23 cellular contexts compared by ENCODE assay signal in genomic region chr5:33981408-33982171, GRCh38. TPM values are rescaled to one million over a fixed set of nuclear protein-coding genes. Genes with fewer than 3 reads are reported as not detected.
DNase-seq lines count a peak whose midpoint lies in the region; ATAC-seq and TF ChIP-seq lines count a peak whose summit lies in the region.
"Had no signal": no experiment of that assay in that cellular context is flagged by ENCODE, and none has a peak within 500 bp of the region (broad histone marks: within the 10 kb centered on the region; RNA-seq: fewer than 3 reads in every experiment).

No MANE protein-coding gene starts in this region.

- no peaks in the 10 kb centered on the region for H3K36me3 Mint-ChIP-seq in MCF 10A (ENCODE audit: insufficient read depth, unreplicated experiment)
- H3K36me3 Mint-ChIP-seq: CD4-positive, CD25-positive, alpha-beta regulatory T cell; WTC11 had no signal

- in situ Hi-C loops in mammary epithelial cell (cut with MboI; ENCODE audit: low sequenced_read_pairs in 2 of 2) (no loop called here), gastrocnemius medialis (cut with MboI; ENCODE audit: low sequenced_read_pairs in 4 of 4) (loop anchor here in 2 of 4 donors (25.0 kb wide), 1 partner anchor 481 kb away; no protein-coding TSS in a partner anchor)

- POLR2A ChIA-PET in MCF 10A (lab: Yijun Ruan, JAX), result interaction anchor here (0.9 to 2.0 kb wide), 2 partner anchors 10 to 26 kb away, joined by 3 to 5 read pairs; partner anchors contain the start of gene AMACR

- intact Hi-C loops in MCF 10A (cut with micrococcal nuclease), result no loop called here
- intact Hi-C loops in mammary epithelial cell (cut with micrococcal nuclease), result no loop called here
- intact Hi-C loops in gastrocnemius medialis (cut with DNase I; ENCODE audit: low total_unique reads), result no loop called here
- intact Hi-C loops in aorta (cut with DNase I), result no loop called here

- no peak overlapping the region for H3K9ac ChIP-seq in mammary epithelial cell (ENCODE audit: insufficient read depth, low read length)
- H3K9ac ChIP-seq in adipocyte (ENCODE audit: low read length), result no peak overlapping the region

- H3K27me3 ChIP-seq in mammary epithelial cell (ENCODE audit: insufficient read depth, low read length) (no peaks in the 10 kb centered on the region), adipocyte (replicated peaks; ENCODE audit: control insufficient read depth, insufficient read depth, low read length) (no peaks in the 10 kb centered on the region), gastrocnemius medialis (no peaks in the 10 kb centered on the region), aorta (ENCODE audit: control insufficient read depth in 1 of 2, insufficient read depth in 2 of 2, low read length in 1 of 2) (no peaks in the 10 kb centered on the region)
- H3K27me3 ChIP-seq: cardiac muscle cell, esophagus muscularis mucosa had no signal

- no peak overlapping the region for H3K27ac ChIP-seq in mammary epithelial cell (ENCODE audit: insufficient read depth, low read depth, low read length)
- H3K27ac ChIP-seq in gastrocnemius medialis, result no peak overlapping the region
- no peak overlapping the region for H3K27ac ChIP-seq in aorta (ENCODE audit: low read depth in 1 of 2, low read length in 2 of 2)
- H3K27ac ChIP-seq: cardiac muscle cell, esophagus muscularis mucosa, thoracic aorta had no signal

- TF ChIP-seq CTCF in MCF 10A (IDR thresholded peaks at IDR 0.05; ENCODE audit: unreplicated experiment) (no peak), mammary epithelial cell (conservative IDR thresholded peaks at IDR 0.05 in 1 of 2, IDR thresholded peaks at IDR 0.05 in 1 of 2; ENCODE audit: extremely low read depth in 1 of 2, insufficient read depth in 1 of 2, low read depth in 1 of 2, low read length in 2 of 2) (no peak), gastrocnemius medialis (IDR thresholded peaks at IDR 0.05 in 4 of 5, conservative IDR thresholded peaks at IDR 0.05 in 1 of 5) (no peak)

- no peaks in the 10 kb centered on the region for H3K79me2 ChIP-seq in mammary epithelial cell (ENCODE audit: insufficient read depth, low read length)

- no peaks in the 10 kb centered on the region for H4K20me1 ChIP-seq in mammary epithelial cell (ENCODE audit: insufficient read depth, low read length)

- BruUV-seq in MCF 10A (replicated peaks; lab: Mats Ljungman, UMichigan) (no TSS peak), mammary epithelial cell (replicated peaks; lab: Mats Ljungman, UMichigan) (no TSS peak)

- dilution Hi-C loops in mammary epithelial cell (cut with HindIII; ENCODE audit: low sequenced_read_pairs), result no loop called here

- no peak overlapping the region for H3K4me3 Mint-ChIP-seq in MCF 10A (ENCODE audit: unreplicated experiment)
- H3K4me3 Mint-ChIP-seq: activated naive CD8-positive, alpha-beta T cell treated with anti-CD3 and anti-CD28 coated beads, Interleukin-2, amount 10 ng/mL, durations not matched to agents 7 days and 5 days; activated T-cell treated with anti-CD3 and anti-CD28 coated beads, Interleukin-2, amount 50 U/mL, for 72 hours; CD4-positive, CD25-positive, alpha-beta regulatory T cell; WTC11 had no signal

- no peak overlapping the region for H3K4me2 ChIP-seq in mammary epithelial cell (ENCODE audit: insufficient read depth, low read depth, low read length)

- H3K36me3 ChIP-seq in mammary epithelial cell (ENCODE audit: insufficient read depth, low read length) (no peaks in the 10 kb centered on the region), adipocyte (ENCODE audit: control insufficient read depth, insufficient read depth, low read length, severe bottlenecking) (no peaks in the 10 kb centered on the region), gastrocnemius medialis (no peaks in the 10 kb centered on the region), aorta (ENCODE audit: control insufficient read depth in 1 of 2, insufficient read depth in 2 of 2, low read length in 1 of 2) (peaks cover 0 to 2% of the 10 kb centered on the region in 2 donors)
- H3K36me3 ChIP-seq: cardiac muscle cell, thoracic aorta had no signal

- H3K9me3 ChIP-seq in mammary epithelial cell (replicated peaks; ENCODE audit: insufficient read depth, low read length) (peaks cover 4% of the 10 kb centered on the region), adipocyte (ENCODE audit: control insufficient read depth, low read length) (no peaks in the 10 kb centered on the region), gastrocnemius medialis (no peaks in the 10 kb centered on the region), aorta (ENCODE audit: control insufficient read depth, low read length) (peaks cover 1% of the 10 kb centered on the region)
- H3K9me3 ChIP-seq: esophagus muscularis mucosa, thoracic aorta had no signal

- CTCF ChIA-PET in MCF 10A (lab: Yijun Ruan, JAX) (interaction anchor here (0.6 to 2.5 kb wide), 7 partner anchors 11 to 1895 kb away, joined by 3 to 9 read pairs (median 4); no protein-coding TSS in a partner anchor), mammary epithelial cell (lab: Charles Lee; ENCODE audit: low non-redundant PET) (no interaction called here)

- TF ChIP-seq POLR2A in gastrocnemius medialis (IDR thresholded peaks at IDR 0.05), result no peak

- peak; percentile 56 for DNase-seq in MCF 10A (ENCODE audit: unreplicated experiment)
- DNase-seq in mammary epithelial cell, result no peak
- DNase-seq in adipocyte (ENCODE audit: low read depth), result peak; percentile 66
- DNase-seq in foreskin melanocyte, result peak; percentile 97
- no peak for DNase-seq in gastrocnemius medialis
- no peak for DNase-seq in Ammon's horn (ENCODE audit: low spot score)
- no peak for DNase-seq in aorta
- DNase-seq: activated naive CD8-positive, alpha-beta T cell treated with anti-CD3 and anti-CD28 coated beads, Interleukin-2, amount 10 ng/mL, durations not matched to agents 7 days and 5 days; activated T-cell treated with anti-CD3 and anti-CD28 coated beads, Interleukin-2, amount 50 U/mL, for 72 hours; CD4-positive, CD25-positive, alpha-beta regulatory T cell; DMS53; hippocampal formation; kidney glomerular epithelial cell; NCI-H2081; NCI-H510A treated with DMSO at 0.1 percent for 48 hours; SHP77 treated with DMSO at 0.1 percent for 48 hours had no signal

- no peaks in the 10 kb centered on the region for H3K9me3 Mint-ChIP-seq in MCF 10A (ENCODE audit: unreplicated experiment)
- H3K9me3 Mint-ChIP-seq: activated naive CD8-positive, alpha-beta T cell treated with anti-CD3 and anti-CD28 coated beads, Interleukin-2, amount 10 ng/mL, durations not matched to agents 7 days and 5 days; activated T-cell treated with anti-CD3 and anti-CD28 coated beads, Interleukin-2, amount 50 U/mL, for 72 hours had no signal

- H3K27me3 Mint-ChIP-seq in MCF 10A (ENCODE audit: insufficient read depth, unreplicated experiment), result no peaks in the 10 kb centered on the region
- H3K27me3 Mint-ChIP-seq: activated naive CD8-positive, alpha-beta T cell treated with anti-CD3 and anti-CD28 coated beads, Interleukin-2, amount 10 ng/mL, durations not matched to agents 7 days and 5 days had no signal

- no peak overlapping the region for H3K27ac Mint-ChIP-seq in MCF 10A (ENCODE audit: low read depth, unreplicated experiment)
- H3K27ac Mint-ChIP-seq: activated naive CD8-positive, alpha-beta T cell treated with anti-CD3 and anti-CD28 coated beads, Interleukin-2, amount 10 ng/mL, durations not matched to agents 7 days and 5 days; activated T-cell treated with anti-CD3 and anti-CD28 coated beads, Interleukin-2, amount 50 U/mL, for 72 hours; WTC11 had no signal

- 72% methylated on average over 7 of the region's 8 CpGs for WGBS in mammary epithelial cell (ENCODE audit: low coverage, missing lambda C conversion rate)
- 81 to 82% methylated on average over 8 of the region's 8 CpGs for WGBS in aorta, 2 donors

- H3K4me1 ChIP-seq in mammary epithelial cell (ENCODE audit: insufficient read depth, low read length) (no peaks in the 10 kb centered on the region), adipocyte (ENCODE audit: control insufficient read depth, insufficient read depth, low read length) (peaks cover 3% of the 10 kb centered on the region), gastrocnemius medialis (no peaks in the 10 kb centered on the region), aorta (ENCODE audit: control insufficient read depth in 1 of 2, insufficient read depth in 2 of 2, low read length in 2 of 2) (no peaks in the 10 kb centered on the region)
- H3K4me1 ChIP-seq: esophagus muscularis mucosa had no signal

- H2AFZ ChIP-seq in mammary epithelial cell (ENCODE audit: low read depth, low read length), result no peak overlapping the region

- H3K4me3 ChIP-seq in mammary epithelial cell (replicated peaks in 1 of 3; ENCODE audit: insufficient read depth in 1 of 3, low read depth in 2 of 3, low read length in 3 of 3) (no peak overlapping the region), adipocyte (ENCODE audit: low read length) (no peak overlapping the region), gastrocnemius medialis (no peak overlapping the region), aorta (ENCODE audit: low read length in 2 of 2) (no peak overlapping the region)
- H3K4me3 ChIP-seq: cardiac muscle cell, esophagus muscularis mucosa, thoracic aorta had no signal

- H3K4me1 Mint-ChIP-seq in MCF 10A (ENCODE audit: insufficient read depth, unreplicated experiment), result no peaks in the 10 kb centered on the region
- H3K4me1 Mint-ChIP-seq: activated naive CD8-positive, alpha-beta T cell treated with anti-CD3 and anti-CD28 coated beads, Interleukin-2, amount 10 ng/mL, durations not matched to agents 7 days and 5 days; CD4-positive, CD25-positive, alpha-beta regulatory T cell had no signal

- ATAC-seq in gastrocnemius medialis (no peak), HG03565 (IDR thresholded peaks at IDR 0.05; ENCODE audit: unreplicated experiment) (no peak), aorta (ENCODE audit: low FRiP score) (no peak)
- ATAC-seq: activated T-cell treated with anti-CD3 and anti-CD28 coated beads, Interleukin-2, amount 50 U/mL, for 72 hours; WTC11 had no signal

RNA-seq across cellular contexts. Expression of gene SLC45A2, which starts 2.9 kb away (rescaled TPM):
- not detected in 2 replicates for total RNA-seq in MCF 10A (2022)
- total RNA-seq in mammary epithelial cell, result under 1 TPM; under 0.01 to 0.31 TPM
- polyA plus RNA-seq in mammary epithelial cell, result not detected
- not detected for polyA minus RNA-seq in mammary epithelial cell
- total RNA-seq in gastrocnemius medialis, result not detected
- total RNA-seq in aorta, result under 1 TPM; 0.36 to 0.54 TPM
- not detected for polyA plus RNA-seq in aorta
- total RNA-seq: activated T-cell treated with anti-CD3 and anti-CD28 coated beads, Interleukin-2, amount 50 U/mL, for 72 hours; cardiac muscle cell; CD4-positive, CD25-positive, alpha-beta regulatory T cell; thoracic aorta; WTC11 had no signal
- polyA plus RNA-seq: CD4-positive, CD25-positive, alpha-beta regulatory T cell had no signal

RNA-seq across cellular contexts. Expression of gene AMACR, which starts 26.3 kb away (rescaled TPM):
- 6.6 and 7.9 TPM in 2 replicates for total RNA-seq in MCF 10A (2022)
- total RNA-seq in mammary epithelial cell, result 10 to 100 TPM; 14.2 to 19.5 TPM
- polyA plus RNA-seq in mammary epithelial cell, result 9.3 TPM
- not detected for polyA minus RNA-seq in mammary epithelial cell
- total RNA-seq in gastrocnemius medialis, result 10 to 100 TPM in 1 of 4 donors, 1 to 10 TPM in 3; 2.5 to 15.3 (median 3.1) TPM
- total RNA-seq in aorta, result 10 to 100 TPM in 1 of 2 donors, 1 to 10 TPM in 1; 5.0 to 11.4 TPM
- polyA plus RNA-seq in aorta, result 1 to 10 TPM; 6.8 to 8.5 TPM

RNA-seq across cellular contexts. Expression of gene RXFP3, which starts 45.4 kb away (rescaled TPM):
- total RNA-seq in MCF 10A (2022) (not detected in 2 replicates), mammary epithelial cell (not detected), gastrocnemius medialis (not detected), aorta (not detected)
- polyA plus RNA-seq in mammary epithelial cell (not detected), aorta (not detected)
- not detected for polyA minus RNA-seq in mammary epithelial cell
- total RNA-seq: activated naive CD8-positive, alpha-beta T cell treated with anti-CD3 and anti-CD28 coated beads, Interleukin-2, amount 10 ng/mL, durations not matched to agents 7 days and 5 days; activated T-cell treated with anti-CD3 and anti-CD28 coated beads, Interleukin-2, amount 50 U/mL, for 72 hours; cardiac muscle cell; CD4-positive, CD25-positive, alpha-beta regulatory T cell; esophagus muscularis mucosa; T-helper 2 cell treated with Interferon-gamma antibody and Interleukin-4, amounts not matched to agents 100 ng/mL and 5 ng/mL, for 36 hours; thoracic aorta had no signal
- polyA plus RNA-seq: cardiac muscle cell; CD4-positive, CD25-positive, alpha-beta regulatory T cell; neural cell had no signal

Comparison
In these comparisons a context has a peak if more than half of its experiments do, and no peak if none do; other contexts are left out.
1. DNase-seq: peak in MCF 10A (single experiment), adipocyte (single experiment) and foreskin melanocyte (single experiment); none in mammary epithelial cell (single experiment), gastrocnemius medialis (0 of 2), Ammon's horn (single experiment) and aorta (0 of 2).